ENCODE assay signal across 24 cellular contexts in genomic region chr6:54861846-54862616, GRCh38. TPM values are rescaled to one million over a fixed set of nuclear protein-coding genes. Genes with fewer than 3 reads are reported as not detected.
"Had no signal": no experiment of that assay in that cellular context is flagged by ENCODE, and none has a peak within 500 bp of the region (broad histone marks: within the 10 kb centered on the region; RNA-seq: fewer than 3 reads in every experiment).

No MANE protein-coding gene starts in this region.

- DNase-seq: activated CD4-positive, alpha-beta T cell treated with anti-CD3 and anti-CD28 coated beads for 48 hours; activated CD4-positive, CD25-positive, alpha-beta regulatory T cell; activated CD8-positive, alpha-beta T cell treated with anti-CD3 and anti-CD28 coated beads for 36 hours; activated naive CD4-positive, alpha-beta T cell treated with Interleukin-2 at 50 U/mL for 16 hours; activated naive CD8-positive, alpha-beta T cell treated with anti-CD3 and anti-CD28 coated beads, Interleukin-2, amount 10 ng/mL, durations not matched to agents 7 days and 5 days; activated T-cell treated with anti-CD3 and anti-CD28 coated beads, Interleukin-2, amount 50 U/mL, for 1 hour; amygdala; effector CD8-positive, alpha-beta T cell; hippocampal formation; left lung; mammary epithelial cell; naive B cell; ovary; sigmoid colon; spleen; stimulated activated CD4-positive, alpha-beta T cell treated with anti-CD3 and anti-CD28 coated beads, Interleukin-4, amount 100 ng/mL, for 4 hours; stimulated activated naive B cell treated with anti-CD40 and anti-IgM and Interleukin-4, amounts not matched to agents 10 μg/mL and 1 μg/mL and 100 μg/mL, for 72 hours; T-cell; T-helper 9 cell had no signal

- H3K36me3 ChIP-seq: esophagus muscularis mucosa, left lung, ovary, sigmoid colon, spleen, thoracic aorta had no signal

- H3K27ac Mint-ChIP-seq: activated CD8-positive, alpha-beta T cell treated with anti-CD3 and anti-CD28 coated beads for 36 hours; activated naive CD8-positive, alpha-beta T cell treated with anti-CD3 and anti-CD28 coated beads, Interleukin-2, amount 10 ng/mL, durations not matched to agents 7 days and 5 days; activated T-helper 2 cell treated with anti-CD3 and anti-CD28 coated beads, Interferon-gamma antibody, Interleukin-2, Interleukin-4, amounts not matched to agents 10 μg/mL and 5 μg/mL and 100 μg/mL, durations not matched to agents 14 hours and 24 hours and 36 hours; naive B cell; stimulated activated naive B cell treated with anti-CD40 and anti-IgM and Interleukin-4, amounts not matched to agents 10 μg/mL and 1 μg/mL and 100 μg/mL, for 72 hours; T-cell had no signal

- H3K9me3 Mint-ChIP-seq: activated CD8-positive, alpha-beta T cell treated with anti-CD3 and anti-CD28 coated beads for 36 hours; activated T-helper 2 cell treated with anti-CD3 and anti-CD28 coated beads, Interferon-gamma antibody, Interleukin-2, Interleukin-4, amounts not matched to agents 10 μg/mL and 5 μg/mL and 100 μg/mL, durations not matched to agents 14 hours and 24 hours and 36 hours; stimulated activated naive B cell treated with anti-CD40 and anti-IgM and Interleukin-4, amounts not matched to agents 10 μg/mL and 1 μg/mL and 100 μg/mL, for 72 hours had no signal

- H3K4me3 Mint-ChIP-seq: activated CD8-positive, alpha-beta T cell treated with anti-CD3 and anti-CD28 coated beads for 36 hours; activated naive CD8-positive, alpha-beta T cell treated with anti-CD3 and anti-CD28 coated beads, Interleukin-2, amount 10 ng/mL, durations not matched to agents 7 days and 5 days; central memory CD8-positive, alpha-beta T cell; stimulated activated naive B cell treated with anti-CD40 and anti-IgM and Interleukin-4, amounts not matched to agents 10 μg/mL and 1 μg/mL and 100 μg/mL, for 72 hours; T-cell had no signal

- H3K9me3 ChIP-seq: esophagus muscularis mucosa, left lung, ovary, sigmoid colon, spleen, thoracic aorta had no signal

- H3K27ac ChIP-seq: esophagus muscularis mucosa, left lung, ovary, sigmoid colon, SK-N-MC, spleen, thoracic aorta had no signal

- H3K27me3 ChIP-seq: esophagus muscularis mucosa, left lung, ovary, sigmoid colon, spleen had no signal

- H3K36me3 Mint-ChIP-seq: activated naive CD8-positive, alpha-beta T cell treated with anti-CD3 and anti-CD28 coated beads, Interleukin-2, amount 10 ng/mL, durations not matched to agents 7 days and 5 days; naive B cell; stimulated activated naive B cell treated with anti-CD40 and anti-IgM and Interleukin-4, amounts not matched to agents 10 μg/mL and 1 μg/mL and 100 μg/mL, for 72 hours; T-cell had no signal

- H3K27me3 Mint-ChIP-seq: activated CD8-positive, alpha-beta T cell treated with anti-CD3 and anti-CD28 coated beads for 36 hours; activated naive CD8-positive, alpha-beta T cell treated with anti-CD3 and anti-CD28 coated beads, Interleukin-2, amount 10 ng/mL, durations not matched to agents 7 days and 5 days; central memory CD8-positive, alpha-beta T cell; naive B cell; stimulated activated naive B cell treated with anti-CD40 and anti-IgM and Interleukin-4, amounts not matched to agents 10 μg/mL and 1 μg/mL and 100 μg/mL, for 72 hours; T-cell had no signal

- H3K4me3 ChIP-seq: esophagus muscularis mucosa, left lung, ovary, sigmoid colon, SK-N-MC, spleen, thoracic aorta had no signal

- H3K4me1 ChIP-seq: esophagus muscularis mucosa, left lung, sigmoid colon, spleen had no signal

- H3K4me1 Mint-ChIP-seq: activated naive CD8-positive, alpha-beta T cell treated with anti-CD3 and anti-CD28 coated beads, Interleukin-2, amount 10 ng/mL, durations not matched to agents 7 days and 5 days; central memory CD8-positive, alpha-beta T cell; naive B cell; stimulated activated naive B cell treated with anti-CD40 and anti-IgM and Interleukin-4, amounts not matched to agents 10 μg/mL and 1 μg/mL and 100 μg/mL, for 72 hours; T-cell had no signal

- ATAC-seq: activated CD8-positive, alpha-beta T cell treated with anti-CD3 and anti-CD28 coated beads for 36 hours; left lung; stimulated activated naive B cell treated with anti-CD40 and anti-IgM and Interleukin-4, amounts not matched to agents 10 μg/mL and 1 μg/mL and 100 μg/mL, for 72 hours; T-cell had no signal

RNA-seq across cellular contexts. Expression of gene FAM83B, which starts 15.5 kb away (rescaled TPM):
- total RNA-seq: activated CD8-positive, alpha-beta T cell treated with anti-CD3 and anti-CD28 coated beads for 36 hours; activated naive CD8-positive, alpha-beta T cell treated with anti-CD3 and anti-CD28 coated beads, Interleukin-2, amount 10 ng/mL, durations not matched to agents 7 days and 5 days; activated T-helper 2 cell treated with anti-CD3 and anti-CD28 coated beads, Interferon-gamma antibody, Interleukin-2, Interleukin-4, amounts not matched to agents 10 μg/mL and 5 μg/mL and 100 μg/mL, durations not matched to agents 14 hours and 24 hours and 36 hours; spleen; thoracic aorta had no signal
